In the genomic region with DNA sequence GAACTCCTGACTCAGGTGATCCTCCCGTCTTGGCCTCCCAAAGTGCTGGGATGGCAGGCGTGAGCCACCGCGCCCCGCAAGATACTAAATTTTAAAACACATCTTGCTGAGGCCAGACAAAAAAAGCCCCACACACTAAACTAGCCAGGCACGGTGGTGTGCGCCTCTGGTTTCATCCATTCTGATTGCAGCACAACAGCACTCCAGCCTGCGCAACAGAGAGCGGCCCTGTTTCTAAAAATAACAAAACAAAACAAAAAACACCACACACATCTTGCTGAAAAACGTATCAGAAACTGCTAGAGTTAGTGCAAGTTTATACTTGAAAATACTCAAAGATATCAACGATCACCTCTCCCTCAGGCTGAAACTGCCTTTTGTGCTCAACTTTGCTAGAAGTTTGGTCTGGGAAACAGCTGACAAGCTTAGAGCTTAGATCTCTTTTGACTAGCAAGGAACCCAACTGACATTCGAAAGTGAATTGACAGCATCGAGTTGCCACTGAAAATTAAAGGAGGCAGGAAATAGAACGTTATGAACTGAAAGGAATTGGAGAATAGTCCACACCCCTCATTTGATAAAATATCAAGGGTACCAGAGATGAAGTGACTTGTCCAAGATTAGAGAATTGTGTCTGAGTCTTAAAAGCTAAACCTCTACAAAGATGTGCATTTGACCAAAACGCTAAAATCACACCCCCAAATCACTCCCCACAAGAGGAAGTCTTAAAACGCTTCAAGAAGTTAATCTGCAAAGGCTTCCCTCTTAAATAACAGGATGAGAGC, we compare ENCODE assay signal across 8 cellular contexts. TPM values are rescaled to one million over a fixed set of nuclear protein-coding genes. Genes with fewer than 3 reads are reported as not detected.
DNase-seq lines count a peak whose midpoint lies in the region; ATAC-seq and TF ChIP-seq lines count a peak whose summit lies in the region.

No MANE protein-coding gene starts in this region.

- H3K27me3 ChIP-seq in ACC112 (ENCODE audit: insufficient read depth, low read length): no peaks in the 10 kb centered on the region
- no peaks in the 10 kb centered on the region for H3K27me3 ChIP-seq in HUES48 (ENCODE audit: control insufficient read depth, insufficient read depth, low read length)

- no peak for TF ChIP-seq CTCF in astrocyte of the cerebellum (IDR thresholded peaks at IDR 0.05; ENCODE audit: low read depth, low read length, missing control alignments)

- no peaks in the 10 kb centered on the region for H3K9me3 ChIP-seq in HUES48 (ENCODE audit: control insufficient read depth, insufficient read depth, low read length)
- H3K9me3 ChIP-seq in mesodermal cell (ENCODE audit: control insufficient read depth, low read length): no peaks in the 10 kb centered on the region

- in situ Hi-C loops in astrocyte of the cerebellum (cut with HindIII; ENCODE audit: low sequenced_read_pairs): no loop called here

- DNase-seq in astrocyte of the cerebellum (ENCODE audit: low read depth) (no peak), COR-L47 (lab: John Stamatoyannopoulos, UW) (no peak), NCI-H446 treated with DMSO at 0.1 percent for 48 hours (lab: John Stamatoyannopoulos, UW) (no peak), KG1 (lab: John Stamatoyannopoulos, UW) (no peak)

- no peak overlapping the region; the same call in 1 of the 2 replicates for H3K9ac ChIP-seq in HUES48 (ENCODE audit: low read depth, low read length)

- H3K79me2 ChIP-seq in ACC112 (ENCODE audit: control insufficient read depth, insufficient read depth, low read length, unreplicated experiment): peaks cover 67% of the 10 kb centered on the region

- peaks cover 12% of the 10 kb centered on the region; the same call in 1 of the 2 replicates for H3K36me3 ChIP-seq in ACC112 (ENCODE audit: insufficient read depth, low read length)
- peaks cover 34% of the 10 kb centered on the region for H3K36me3 ChIP-seq in HUES48 (ENCODE audit: control insufficient read depth, insufficient read depth, low read length)
- peaks cover 38% of the 10 kb centered on the region for H3K36me3 ChIP-seq in mesodermal cell (ENCODE audit: control insufficient read depth, insufficient read depth, low read length)

- H3K27ac ChIP-seq in ACC112 (ENCODE audit: low read depth, low read length) (peak overlapping the region; percentile 92), HUES48 (ENCODE audit: low read depth, low read length) (peak overlapping the region; percentile 95), mesodermal cell (ENCODE audit: low read depth, low read length, severe bottlenecking) (peak overlapping the region; percentile 90)

- H3K4me3 ChIP-seq in ACC112 (ENCODE audit: low read depth, low read length) (peak overlapping the region; percentile 99), HUES48 (ENCODE audit: low read depth, low read length) (peak overlapping the region; percentile 87), astrocyte of the cerebellum (ENCODE audit: low read depth, low read length) (peak overlapping the region; percentile 61), mesodermal cell (ENCODE audit: extremely low read depth, insufficient read depth, low read length, poor library complexity, severe bottlenecking) (peak overlapping the region; percentile 94)

- 92 to 95% methylated on average over 7 to 10 of the region's 16 CpGs for WGBS in mesodermal cell (ENCODE audit: insufficient coverage in 2 of 2), 2 experiments

- ATAC-seq in HG02571 (IDR thresholded peaks at IDR 0.05; ENCODE audit: unreplicated experiment): no peak

- H2AFZ ChIP-seq in ACC112 (ENCODE audit: low read length, unreplicated experiment): peak overlapping the region; percentile 37

- H3K4me1 ChIP-seq in ACC112 (ENCODE audit: control insufficient read depth, insufficient read depth, low read length, unreplicated experiment): peaks cover 30% of the 10 kb centered on the region
- H3K4me1 ChIP-seq in HUES48 (ENCODE audit: control insufficient read depth, insufficient read depth, low read length): peaks cover 16% of the 10 kb centered on the region
- no peaks in the 10 kb centered on the region for H3K4me1 ChIP-seq in mesodermal cell (ENCODE audit: control insufficient read depth, insufficient read depth, low read length, poor library complexity, severe bottlenecking)

RNA-seq across cellular contexts. Expression of a gene that starts 0.9 kb away (rescaled TPM):
- polyA plus RNA-seq in mesodermal cell (2013, experiment 1 of 2): 46.5 TPM
- 44.2 TPM for polyA plus RNA-seq in mesodermal cell (2013, experiment 2 of 2)

RNA-seq across cellular contexts. Expression of a gene that starts 1.2 kb away (rescaled TPM):
- 221 TPM for polyA plus RNA-seq in mesodermal cell (2013, experiment 1 of 2)
- 211 TPM for polyA plus RNA-seq in mesodermal cell (2013, experiment 2 of 2)
